ENCODE assay signal across 11 cellular contexts in the genomic region with DNA sequence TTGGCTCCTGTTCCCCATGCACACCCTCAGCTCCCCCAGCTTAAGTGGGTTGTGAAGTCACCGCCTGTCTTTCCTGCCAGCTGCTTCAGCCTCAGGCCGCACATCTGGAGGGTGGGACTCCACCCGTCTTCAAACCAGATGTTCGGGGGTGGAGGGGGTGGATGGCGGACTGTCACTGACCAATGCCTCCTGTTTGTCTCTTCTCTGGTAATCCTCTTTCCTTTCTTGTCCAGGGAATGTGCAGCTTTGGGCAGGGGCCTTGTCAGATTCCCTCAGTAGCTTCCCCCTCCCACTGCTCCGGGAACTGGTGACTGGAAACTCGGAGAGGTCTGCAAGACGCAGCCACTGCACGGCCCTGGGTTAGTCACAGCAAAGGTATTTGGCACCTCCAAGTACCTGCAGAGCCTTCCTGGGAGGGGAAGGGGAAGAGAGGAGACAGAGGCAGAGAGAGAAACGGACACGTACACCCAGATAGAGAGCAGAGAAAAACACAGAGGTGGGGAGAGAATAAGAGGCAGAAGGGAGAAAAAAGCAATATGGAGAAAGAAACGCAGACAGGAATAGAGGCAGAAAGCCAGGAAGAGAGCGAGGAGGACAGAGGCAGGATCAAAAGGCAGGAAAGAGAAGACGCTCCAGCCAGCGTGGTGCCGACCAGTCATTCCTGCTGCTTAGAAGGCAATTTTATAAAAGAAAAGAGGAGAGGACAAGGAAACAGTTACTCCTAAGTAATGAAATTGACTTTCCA. TPM values are rescaled to one million over a fixed set of nuclear protein-coding genes. Genes with fewer than 3 reads are reported as not detected.
DNase-seq lines count a peak whose midpoint lies in the region; ATAC-seq and TF ChIP-seq lines count a peak whose summit lies in the region.
"Had no signal": no experiment of that assay in that cellular context is flagged by ENCODE, and none has a peak within 500 bp of the region (broad histone marks: within the 10 kb centered on the region; RNA-seq: fewer than 3 reads in every experiment).

No MANE protein-coding gene starts in this region.

- no peak overlapping the region for H3K27ac ChIP-seq in AG04450 (ENCODE audit: low read depth, low read length)

- TF ChIP-seq CTCF in AG04450 (IDR thresholded peaks at IDR 0.05; ENCODE audit: low read depth, low read length) (no peak), fibroblast of mammary gland (conservative IDR thresholded peaks at IDR 0.05; ENCODE audit: control insufficient read depth, insufficient read depth, low read depth, low read length) (no peak), mucosa of descending colon (IDR thresholded peaks at IDR 0.05) (no peak)

- H3K4me1 ChIP-seq in NT2/D1 (ENCODE audit: insufficient read depth, insufficient read length) (peaks cover 11% of the 10 kb centered on the region), mucosa of descending colon (ENCODE audit: low read depth) (no peaks in the 10 kb centered on the region)

- H3K36me3 ChIP-seq in NT2/D1 (ENCODE audit: insufficient read depth, insufficient read length, low read length) (no peaks in the 10 kb centered on the region), mucosa of descending colon (ENCODE audit: low read depth) (no peaks in the 10 kb centered on the region)

- H3K9ac ChIP-seq in NT2/D1 (ENCODE audit: insufficient read length, low read depth) = no peak overlapping the region

- ATAC-seq in mucosa of descending colon = peak; percentile 60
- ATAC-seq in HG02973 (IDR thresholded peaks at IDR 0.05; ENCODE audit: unreplicated experiment) = no peak

- intact Hi-C loops in mucosa of descending colon (cut with DNase I, micrococcal nuclease) = no loop called here

- H3K9me3 ChIP-seq in AG04450 (ENCODE audit: control insufficient read depth, insufficient read depth, low read length) (no peaks in the 10 kb centered on the region), NT2/D1 (ENCODE audit: insufficient read depth, low read length) (no peaks in the 10 kb centered on the region), mucosa of descending colon (no peaks in the 10 kb centered on the region)

- DNase-seq in AG04450 (ENCODE audit: low read depth, low spot score) (no peak), NT2/D1 (ENCODE audit: low read depth, low spot score) (peak; percentile 9), fibroblast of mammary gland (ENCODE audit: low read depth) (peak; percentile 82), mucosa of descending colon (peak in 2 of 3 donors; percentile 20 to 43), Ammon's horn (ENCODE audit: low spot score) (no peak), CD1c-positive myeloid dendritic cell (ENCODE audit: extremely low spot score) (no peak), AML-193 (lab: John Stamatoyannopoulos, UW) (no peak)
- DNase-seq: activated CD8-positive, alpha-beta memory T cell treated with anti-CD3 and anti-CD28 coated beads, Interleukin-2, amount 50 U/mL, for 4 hours; NCI-H2081; stimulated activated CD4-positive, alpha-beta T cell treated with anti-CD3 and anti-CD28 coated beads, Interleukin-2, amount 100 ng/mL, for 48 hours had no signal

- peaks cover 4% of the 10 kb centered on the region for H3K27me3 ChIP-seq in AG04450 (ENCODE audit: control insufficient read depth, insufficient read depth, low read length)
- no peaks in the 10 kb centered on the region for H3K27me3 ChIP-seq in NT2/D1 (ENCODE audit: insufficient read depth, insufficient read length)

- H3K4me3 ChIP-seq in AG04450 (ENCODE audit: low read depth, low read length) (peak overlapping the region; percentile 14; the same call in 1 of the 2 replicates), NT2/D1 (ENCODE audit: insufficient read length, low read depth) (no peak overlapping the region), fibroblast of mammary gland (ENCODE audit: control insufficient read depth, low read depth, low read length) (peak overlapping the region; percentile 6), mucosa of descending colon (no peak overlapping the region)

- CTCF ChIA-PET in AG04450 (lab: Charles Lee) = no interaction called here

- POLR2A ChIA-PET in AG04450 (lab: Yijun Ruan, JAX) = interaction anchor here (0.8 kb wide), 1 partner anchor 28 kb away, joined by 4 read pairs; no protein-coding TSS in a partner anchor

RNA-seq across cellular contexts. Expression of a gene that starts 56.1 kb away (rescaled TPM):
- 484 and 486 TPM in 2 replicates for polyA plus RNA-seq in AG04450 (2011; rRNA removed)
- polyA minus RNA-seq in AG04450 (2011; rRNA and poly(A)+ RNA removed) = 343 TPM in 2 replicates
- 100 to 1,000 TPM in 1 of 3 donors, 10 to 100 TPM in 2; 14.4 to 193 (median 49.1) TPM for total RNA-seq in mucosa of descending colon

Comparison
In these comparisons a context has a peak if more than half of its experiments do, and no peak if none do; other contexts are left out.
1. DNase-seq: peak in NT2/D1 (single experiment), fibroblast of mammary gland (single experiment) and mucosa of descending colon (2 of 3); none in AG04450 (single experiment), Ammon's horn (single experiment), CD1c-positive myeloid dendritic cell (single experiment) and AML-193 (0 of 2).
2. H3K4me3 ChIP-seq: peak in AG04450 (single experiment) and fibroblast of mammary gland (single experiment); none in NT2/D1 (single experiment) and mucosa of descending colon (single experiment).